In the genomic region with DNA sequence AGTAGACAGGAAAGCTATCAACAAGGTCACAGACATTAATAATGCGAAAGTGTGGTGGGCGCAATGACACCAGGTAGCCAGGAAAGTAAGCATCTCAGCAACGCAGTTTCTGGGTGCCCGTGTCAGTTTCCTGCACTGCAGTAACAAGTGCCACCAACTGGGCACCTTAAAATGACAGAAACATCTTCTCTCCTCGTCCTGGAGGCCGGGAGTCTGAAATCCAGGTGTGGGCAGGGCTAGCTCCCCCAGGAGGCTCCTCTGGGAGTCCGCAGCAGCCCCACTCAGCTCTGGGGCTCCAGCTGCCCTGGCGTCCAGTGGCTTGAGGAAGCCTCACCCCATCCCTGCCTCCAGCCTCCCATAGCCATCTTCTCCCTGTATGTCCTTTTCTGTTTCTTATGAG, we compare ENCODE assay signal across 8 cellular contexts.
"Had no signal": no experiment of that assay in that cellular context is flagged by ENCODE, and none has a peak within 500 bp of the region (broad histone marks: within the 10 kb centered on the region; RNA-seq: fewer than 3 reads in every experiment).

No MANE protein-coding gene starts in this region.

- H3K27ac Mint-ChIP-seq: HFFc6, IgD-negative memory B cell had no signal

- DNase-seq: GM23248, GOT3, H7, HFFc6 had no signal

- H3K4me3 ChIP-seq: GM23248, HAP-1 had no signal

- H3K36me3 Mint-ChIP-seq: IgD-negative memory B cell had no signal

- H3K4me3 Mint-ChIP-seq: HFFc6, IgD-negative memory B cell had no signal

- H3K27me3 Mint-ChIP-seq: IgD-negative memory B cell had no signal

- H3K36me3 ChIP-seq: HAP-1 had no signal

- H3K27ac ChIP-seq: GM23248 had no signal

- H3K4me1 Mint-ChIP-seq: IgD-negative memory B cell had no signal

- H3K4me1 ChIP-seq: HAP-1 had no signal

- H3K9me3 ChIP-seq: HAP-1 had no signal

- ATAC-seq: HCT116, HepG2 had no signal
